In genomic region chr2:239371726-239372686, GRCh38 we compare ENCODE assay signal across 19 cellular contexts.
"Had no signal": no experiment of that assay in that cellular context is flagged by ENCODE, and none has a peak within 500 bp of the region (broad histone marks: within the 10 kb centered on the region; RNA-seq: fewer than 3 reads in every experiment).

No MANE protein-coding gene starts in this region.

- DNase-seq: activated CD4-positive, alpha-beta T cell treated with anti-CD3 and anti-CD28 coated beads, Interleukin-2, amount 10 ng/mL, durations not matched to agents 24 days and 14 days; activated CD4-positive, CD25-positive, alpha-beta regulatory T cell; activated CD8-positive, alpha-beta memory T cell treated with anti-CD3 and anti-CD28 coated beads, Interleukin-2, amount 50 U/mL, for 4 hours; activated CD8-positive, alpha-beta T cell treated with anti-CD3 and anti-CD28 coated beads, Interleukin-2, amount 10 ng/mL, durations not matched to agents 7 days and 5 days; activated naive CD4-positive, alpha-beta T cell; activated naive CD8-positive, alpha-beta T cell treated with anti-CD3 and anti-CD28 coated beads, Interleukin-2, amount 10 ng/mL, durations not matched to agents 7 days and 5 days; cerebellar nuclear complex; effector memory CD8-positive, alpha-beta T cell; gastrocnemius medialis; immature natural killer cell; mammary epithelial cell; nephron progenitor cell; stimulated activated CD4-positive, alpha-beta T cell treated with anti-CD3 and anti-CD28 coated beads, Interleukin-12 subunit alpha, Interleukin-12 subunit beta, amount 100 ng/mL, for 4 hours; stimulated activated CD4-positive, alpha-beta T cell treated with anti-CD3 and anti-CD28 coated beads, Interleukin-2, amount 100 ng/mL, for 24 hours had no signal

- H3K36me3 Mint-ChIP-seq: activated naive CD8-positive, alpha-beta T cell treated with anti-CD3 and anti-CD28 coated beads, Interleukin-2, amount 10 ng/mL, durations not matched to agents 7 days and 5 days had no signal

- H3K27me3 ChIP-seq: gastrocnemius medialis, heart left ventricle, right lobe of liver had no signal

- H3K9me3 Mint-ChIP-seq: activated CD4-positive, alpha-beta T cell treated with anti-CD3 and anti-CD28 coated beads, Interleukin-2, amount 10 ng/mL, durations not matched to agents 24 days and 14 days; activated naive CD8-positive, alpha-beta T cell treated with anti-CD3 and anti-CD28 coated beads, Interleukin-2, amount 10 ng/mL, durations not matched to agents 7 days and 5 days; dendritic cell treated with granulocyte-macrophage colony-stimulating factor and Interleukin-4, amounts not matched to agents 40 ng/mL and 50 ng/mL, for 4 days; effector memory CD8-positive, alpha-beta T cell; immature natural killer cell; nephron progenitor cell had no signal

- H3K4me1 Mint-ChIP-seq: immature natural killer cell had no signal

- H3K27ac ChIP-seq: epithelial cell of prostate, gastrocnemius medialis, right lobe of liver had no signal

- H3K4me3 Mint-ChIP-seq: activated CD4-positive, alpha-beta T cell treated with anti-CD3 and anti-CD28 coated beads, Interleukin-2, amount 10 ng/mL, durations not matched to agents 24 days and 14 days; activated CD8-positive, alpha-beta T cell treated with anti-CD3 and anti-CD28 coated beads, Interleukin-2, amount 10 ng/mL, durations not matched to agents 7 days and 5 days; activated naive CD8-positive, alpha-beta T cell treated with anti-CD3 and anti-CD28 coated beads, Interleukin-2, amount 10 ng/mL, durations not matched to agents 7 days and 5 days; dendritic cell treated with granulocyte-macrophage colony-stimulating factor and Interleukin-4, amounts not matched to agents 40 ng/mL and 50 ng/mL, for 4 days; effector memory CD8-positive, alpha-beta T cell; immature natural killer cell; nephron progenitor cell had no signal

- H3K27ac Mint-ChIP-seq: activated CD4-positive, alpha-beta T cell treated with anti-CD3 and anti-CD28 coated beads, Interleukin-2, amount 10 ng/mL, durations not matched to agents 24 days and 14 days; activated CD8-positive, alpha-beta T cell treated with anti-CD3 and anti-CD28 coated beads, Interleukin-2, amount 10 ng/mL, durations not matched to agents 7 days and 5 days; activated naive CD8-positive, alpha-beta T cell treated with anti-CD3 and anti-CD28 coated beads, Interleukin-2, amount 10 ng/mL, durations not matched to agents 7 days and 5 days; dendritic cell treated with granulocyte-macrophage colony-stimulating factor and Interleukin-4, amounts not matched to agents 40 ng/mL and 50 ng/mL, for 4 days; effector memory CD8-positive, alpha-beta T cell; immature natural killer cell; nephron progenitor cell had no signal

- H3K27me3 Mint-ChIP-seq: activated CD4-positive, alpha-beta T cell treated with anti-CD3 and anti-CD28 coated beads, Interleukin-2, amount 10 ng/mL, durations not matched to agents 24 days and 14 days; activated naive CD8-positive, alpha-beta T cell treated with anti-CD3 and anti-CD28 coated beads, Interleukin-2, amount 10 ng/mL, durations not matched to agents 7 days and 5 days; dendritic cell treated with granulocyte-macrophage colony-stimulating factor and Interleukin-4, amounts not matched to agents 40 ng/mL and 50 ng/mL, for 4 days; effector memory CD8-positive, alpha-beta T cell had no signal

- H3K36me3 ChIP-seq: gastrocnemius medialis, right lobe of liver had no signal

- ATAC-seq: activated CD8-positive, alpha-beta T cell treated with anti-CD3 and anti-CD28 coated beads, Interleukin-2, amount 10 ng/mL, durations not matched to agents 7 days and 5 days; effector memory CD8-positive, alpha-beta T cell; gastrocnemius medialis; heart left ventricle; left colon; right lobe of liver had no signal

- H3K4me3 ChIP-seq: gastrocnemius medialis, heart left ventricle, right lobe of liver had no signal

- H3K9me3 ChIP-seq: gastrocnemius medialis, heart left ventricle, right lobe of liver had no signal

- H3K4me1 ChIP-seq: gastrocnemius medialis, right lobe of liver had no signal
